ENCODE assay signal across 1 cellular context in genomic region chr5:81908771-81909170, GRCh38.
TF ChIP-seq lines count a peak whose summit lies in the region.

No MANE protein-coding gene starts in this region.

TF ChIP-seq in K562, 482 proteins besides CTCF, POLR2A, EP300 and RAD21 (continued from another document):
- TF ChIP-seq CHD7 (IDR thresholded peaks at IDR 0.05; ENCODE audit: low read depth, low read length) = no peak
- no peak for TF ChIP-seq ZNF512 (tag; IDR thresholded peaks at IDR 0.05)
- peak; percentile 13; the same call in 1 of the 2 replicates for TF ChIP-seq DPF2 (IDR thresholded peaks at IDR 0.05)
- no peak for TF ChIP-seq FOXJ3 (CRISPR knock-in tag; IDR thresholded peaks at IDR 0.05)
